ENCODE assay signal across 1 cellular context in genomic region chr5:156764149-156764548, GRCh38.
TF ChIP-seq lines count a peak whose summit lies in the region.

No MANE protein-coding gene starts in this region.

TF ChIP-seq in SK-N-SH treated with all-trans-retinoic acid at 6 μM for 48 hours, 23 proteins besides CTCF, POLR2A, EP300 and RAD21 (continued from another document):
- TF ChIP-seq POU6F1 (CRISPR knock-in tag; IDR thresholded peaks at IDR 0.05; ENCODE audit: borderline replicate concordance, low read depth): no peak
- TF ChIP-seq ZNF565 (CRISPR knock-in tag; conservative IDR thresholded peaks at IDR 0.05; ENCODE audit: low read depth): no peak
- no peak for TF ChIP-seq GLIS3 (CRISPR knock-in tag; IDR thresholded peaks at IDR 0.05)
- no peak for TF ChIP-seq ZC3H10 (CRISPR knock-in tag; IDR thresholded peaks at IDR 0.05)
- TF ChIP-seq ZNF70 (CRISPR knock-in tag; IDR thresholded peaks at IDR 0.05): no peak
- no peak for TF ChIP-seq TCF4 (CRISPR knock-in tag; IDR thresholded peaks at IDR 0.05; ENCODE audit: borderline replicate concordance)
- TF ChIP-seq CREB5 (CRISPR knock-in tag; IDR thresholded peaks at IDR 0.05; ENCODE audit: low read depth): no peak
- TF ChIP-seq ESRRG (CRISPR knock-in tag; IDR thresholded peaks at IDR 0.05): no peak
